In genomic region chr5:67490543-67491321, GRCh38 we compare ENCODE assay signal across 31 cellular contexts.
DNase-seq lines count a peak whose midpoint lies in the region; ATAC-seq and TF ChIP-seq lines count a peak whose summit lies in the region.
"Had no signal": no experiment of that assay in that cellular context is flagged by ENCODE, and none has a peak within 500 bp of the region (broad histone marks: within the 10 kb centered on the region; RNA-seq: fewer than 3 reads in every experiment).

No MANE protein-coding gene starts in this region.

- H3K79me1 ChIP-seq in trophoblast cell (ENCODE audit: low read length), result no peaks in the 10 kb centered on the region

- H3K36me3 ChIP-seq in trophoblast cell (ENCODE audit: control insufficient read depth in 1 of 2, insufficient read depth in 2 of 2, low read length in 2 of 2) (no peaks in the 10 kb centered on the region), Karpas-422 (ENCODE audit: insufficient read depth, low read length) (no peaks in the 10 kb centered on the region)
- H3K36me3 ChIP-seq: HAP-1, MG63 had no signal

- H3K9ac ChIP-seq in trophoblast cell (ENCODE audit: low read length), result no peak overlapping the region
- no peak overlapping the region for H3K9ac ChIP-seq in Karpas-422 (ENCODE audit: low read length)

- H3K9me3 ChIP-seq in trophoblast cell (ENCODE audit: insufficient read depth, low read depth, low read length), result no peaks in the 10 kb centered on the region
- no peaks in the 10 kb centered on the region for H3K9me3 ChIP-seq in Karpas-422 (ENCODE audit: low read length)
- H3K9me3 ChIP-seq: HAP-1, MG63 had no signal

- no peak overlapping the region for H4K8ac ChIP-seq in trophoblast cell (ENCODE audit: low read depth, low read length)

- H3K18ac ChIP-seq in trophoblast cell (ENCODE audit: low read length), result no peak overlapping the region

- H3K14ac ChIP-seq in trophoblast cell (ENCODE audit: low read length), result no peak overlapping the region

- ATAC-seq in HG03442 (IDR thresholded peaks at IDR 0.05; ENCODE audit: unreplicated experiment), result no peak
- no peak for ATAC-seq in HG02642 (IDR thresholded peaks at IDR 0.05; ENCODE audit: poor library complexity, unreplicated experiment)
- ATAC-seq: activated T-helper 17 cell treated with anti-CD3 and anti-CD28 coated beads, Interleukin-2, amount 50 U/mL, for 72 hours; Panc1; stimulated activated memory B cell treated with anti-CD40 and anti-IgM and Interleukin-4, amounts not matched to agents 10 μg/mL and 1 μg/mL and 100 μg/mL, for 72 hours had no signal

- no peak overlapping the region for H4K12ac ChIP-seq in trophoblast cell (ENCODE audit: low read depth, low read length)

- POLR2A ChIA-PET in RWPE1 (lab: Yijun Ruan, JAX; ENCODE audit: low non-redundant PET), result no interaction called here

- WGBS in trophoblast cell (ENCODE audit: extremely low coverage, insufficient coverage, insufficient read length), result no CpG with 5 or more reads among the region's 8 CpGs

- H2BK120ac ChIP-seq in trophoblast cell (ENCODE audit: insufficient read depth, low read length, poor library complexity), result no peak overlapping the region

- no peak overlapping the region for H2AK5ac ChIP-seq in trophoblast cell (ENCODE audit: low read length)

- H2AFZ ChIP-seq in trophoblast cell (ENCODE audit: insufficient read depth, low read length, poor library complexity), result no peak overlapping the region
- H2AFZ ChIP-seq in Karpas-422 (ENCODE audit: low read length), result no peak overlapping the region

- H3K4me1 ChIP-seq in trophoblast cell (ENCODE audit: control insufficient read depth in 1 of 2, insufficient read depth in 2 of 2, low read length in 2 of 2) (no peaks in the 10 kb centered on the region), Karpas-422 (ENCODE audit: low read length) (no peaks in the 10 kb centered on the region)
- H3K4me1 ChIP-seq: HAP-1 had no signal

- H3K27ac ChIP-seq in RWPE1 (peak overlapping the region; percentile 33; the same call in 1 of the 2 replicates), trophoblast cell (ENCODE audit: low read depth, low read length) (no peak overlapping the region), Karpas-422 (ENCODE audit: low read length) (no peak overlapping the region)
- H3K27ac ChIP-seq: epithelial cell of prostate had no signal

- no peak overlapping the region for H2BK12ac ChIP-seq in trophoblast cell (ENCODE audit: low read length)

- H3K23ac ChIP-seq in trophoblast cell (ENCODE audit: low read length), result no peak overlapping the region

- H4K91ac ChIP-seq in trophoblast cell (ENCODE audit: low read depth, low read length), result no peak overlapping the region

- H3K9me2 ChIP-seq in Karpas-422 (replicated peaks; ENCODE audit: insufficient read depth, low read length), result no peaks in the 10 kb centered on the region

- no peak for TF ChIP-seq CTCF in AG10803 (conservative IDR thresholded peaks at IDR 0.05; ENCODE audit: low read length)
- TF ChIP-seq CTCF in RWPE1 (conservative IDR thresholded peaks at IDR 0.05; ENCODE audit: low read depth), result no peak
- TF ChIP-seq CTCF in fibroblast of villous mesenchyme (IDR thresholded peaks at IDR 0.05; ENCODE audit: insufficient read depth, low read depth, low read length), result no peak

- H4K20me1 ChIP-seq in Karpas-422 (ENCODE audit: insufficient read depth, low read depth, low read length), result no peaks in the 10 kb centered on the region

- no peak overlapping the region for H2BK5ac ChIP-seq in trophoblast cell (ENCODE audit: low read depth, low read length, poor library complexity)

- DNase-seq in AG10803 (ENCODE audit: low read depth) (peak; percentile 44), RWPE1 (ENCODE audit: low spot score) (no peak), fibroblast of villous mesenchyme (ENCODE audit: low read depth) (peak; percentile 35), trophoblast cell (peak; percentile 4 to 56), Karpas-422 (no peak)
- DNase-seq in activated CD4-positive, alpha-beta T cell treated with anti-CD3 and anti-CD28 coated beads, Interleukin-2, amount 50 U/mL, for 48 hours, result no peak
- DNase-seq: activated CD4-positive, alpha-beta memory T cell treated with anti-CD3 and anti-CD28 coated beads, Interleukin-2, amount 10 ng/mL, durations not matched to agents 7 days and 5 days; activated CD4-positive, CD25-positive, alpha-beta regulatory T cell treated with anti-CD3 and anti-CD28 coated beads, Interleukin-2, amount 50 U/mL, for 72 hours; activated CD8-positive, alpha-beta memory T cell treated with anti-CD3 and anti-CD28 coated beads, Interleukin-2, amount 50 U/mL, for 4 hours; activated naive CD4-positive, alpha-beta T cell treated with anti-CD3 and anti-CD28 coated beads, Interleukin-2, amount 50 U/mL, for 16 hours; amygdala; Calu3; DMS79 treated with DMSO at 0.1 percent for 48 hours; effector CD8-positive, alpha-beta T cell; foreskin fibroblast; GF-D8; head of caudate nucleus; MG63; NCI-H1105 treated with DMSO at 0.1 percent for 48 hours; NCI-H2029 treated with DMSO at 0.1 percent for 48 hours; NCI-H345; NCI-H774; nephron progenitor cell; SHP77 had no signal

- no peak overlapping the region for H3K4me2 ChIP-seq in trophoblast cell (ENCODE audit: low read length)
- H3K4me2 ChIP-seq in Karpas-422 (ENCODE audit: low read depth, low read length, poor library complexity, severe bottlenecking), result no peak overlapping the region

- H3K4ac ChIP-seq in trophoblast cell (ENCODE audit: low read depth, low read length), result no peak overlapping the region

- CTCF ChIA-PET in RWPE1 (lab: Yijun Ruan, JAX), result no interaction called here

- no peaks in the 10 kb centered on the region for H3K27me3 ChIP-seq in trophoblast cell (ENCODE audit: insufficient read depth, low read length)
- no peaks in the 10 kb centered on the region for H3K27me3 ChIP-seq in Karpas-422 (ENCODE audit: low read length)
- H3K27me3 ChIP-seq: MG63 had no signal

- no peak overlapping the region for H3K4me3 ChIP-seq in AG10803 (ENCODE audit: low read length)
- H3K4me3 ChIP-seq in fibroblast of villous mesenchyme (ENCODE audit: low read depth, low read length), result no peak overlapping the region
- H3K4me3 ChIP-seq in trophoblast cell (ENCODE audit: low read depth, low read length), result no peak overlapping the region
- H3K4me3 ChIP-seq in Karpas-422 (ENCODE audit: low read length), result no peak overlapping the region
- H3K4me3 ChIP-seq: HAP-1, MG63 had no signal

- H3K79me2 ChIP-seq in trophoblast cell (ENCODE audit: control insufficient read depth, insufficient read depth, low read length, poor library complexity) (no peaks in the 10 kb centered on the region), Karpas-422 (ENCODE audit: low read length) (no peaks in the 10 kb centered on the region)

Comparison
In these comparisons a context has a peak if more than half of its experiments do, and no peak if none do; other contexts are left out.
1. DNase-seq: peak in AG10803 (single experiment), fibroblast of villous mesenchyme (single experiment) and trophoblast cell (2 of 2); none in RWPE1 (single experiment), activated CD4-positive, alpha-beta T cell treated with anti-CD3 and anti-CD28 coated beads, Interleukin-2, amount 50 U/mL, for 48 hours (0 of 2) and Karpas-422 (single experiment).